Comparison of ENCODE assay signal across 8 cellular contexts in genomic region chr7:1123721-1124120, GRCh38. TPM values are rescaled to one million over a fixed set of nuclear protein-coding genes. Genes with fewer than 3 reads are reported as not detected.
A peak's percentile ranks its signal among the peaks of the same experiment; 100 is the strongest.
DNase-seq lines count a peak whose midpoint lies in the region; ATAC-seq and TF ChIP-seq lines count a peak whose summit lies in the region.

No MANE protein-coding gene starts in this region.

- H3K9me3 Mint-ChIP-seq in endothelial cell (ENCODE audit: unreplicated experiment): no peaks in the 10 kb centered on the region
- H3K9me3 Mint-ChIP-seq in activated T-helper 2 cell treated with anti-CD3 and anti-CD28 coated beads, Interferon-gamma antibody, Interleukin-2, Interleukin-4, amounts not matched to agents 10 μg/mL and 5 μg/mL and 100 μg/mL, durations not matched to agents 14 hours and 24 hours and 36 hours: no peaks in the 10 kb centered on the region
- H3K9me3 Mint-ChIP-seq in activated T-helper 17 cell treated with anti-CD3 and anti-CD28 coated beads, Interleukin-2, amount 50 U/mL, for 72 hours: no peaks in the 10 kb centered on the region

- H3K27me3 ChIP-seq in right lobe of liver (no peaks in the 10 kb centered on the region), suprapubic skin (no peaks in the 10 kb centered on the region)

- no peaks in the 10 kb centered on the region for H3K36me3 Mint-ChIP-seq in endothelial cell (ENCODE audit: low read depth, unreplicated experiment)
- H3K36me3 Mint-ChIP-seq in activated T-helper 2 cell treated with anti-CD3 and anti-CD28 coated beads, Interferon-gamma antibody, Interleukin-2, Interleukin-4, amounts not matched to agents 10 μg/mL and 5 μg/mL and 100 μg/mL, durations not matched to agents 14 hours and 24 hours and 36 hours (ENCODE audit: low read depth): no peaks in the 10 kb centered on the region
- peaks cover 17% of the 10 kb centered on the region for H3K36me3 Mint-ChIP-seq in activated T-helper 17 cell treated with anti-CD3 and anti-CD28 coated beads, Interleukin-2, amount 50 U/mL, for 72 hours (ENCODE audit: low read depth)

- peaks cover 0 to 6% (median 0%) of the 10 kb centered on the region in 4 donors for H3K4me1 ChIP-seq in right lobe of liver
- H3K4me1 ChIP-seq in suprapubic skin: peaks cover 17% of the 10 kb centered on the region

- no peak overlapping the region for H3K27ac Mint-ChIP-seq in endothelial cell (ENCODE audit: unreplicated experiment)
- no peak overlapping the region for H3K27ac Mint-ChIP-seq in activated T-helper 2 cell treated with anti-CD3 and anti-CD28 coated beads, Interferon-gamma antibody, Interleukin-2, Interleukin-4, amounts not matched to agents 10 μg/mL and 5 μg/mL and 100 μg/mL, durations not matched to agents 14 hours and 24 hours and 36 hours
- H3K27ac Mint-ChIP-seq in activated T-helper 17 cell treated with anti-CD3 and anti-CD28 coated beads, Interleukin-2, amount 50 U/mL, for 72 hours: no peak overlapping the region

- H3K4me3 ChIP-seq in right lobe of liver (no peak overlapping the region), suprapubic skin (peak overlapping the region; percentile 23)

- DNase-seq in endothelial cell (ENCODE audit: low spot score): peak; percentile 87
- DNase-seq in right lobe of liver: peak; percentile 78 to 82 (median 80)
- DNase-seq in suprapubic skin (ENCODE audit: low spot score in 2 of 2): peak; percentile 85 to 90
- DNase-seq in NCI-H128 (lab: John Stamatoyannopoulos, UW; ENCODE audit: unreplicated experiment): no peak
- no peak for DNase-seq in activated T-helper 2 cell treated with anti-CD3 and anti-CD28 coated beads, Interferon-gamma antibody, Interleukin-2, Interleukin-4, amounts not matched to agents 10 μg/mL and 5 μg/mL and 100 μg/mL, durations not matched to agents 14 hours and 24 hours and 36 hours (ENCODE audit: low spot score)

- no peaks in the 10 kb centered on the region for H3K4me1 Mint-ChIP-seq in endothelial cell (ENCODE audit: unreplicated experiment)
- H3K4me1 Mint-ChIP-seq in activated T-helper 2 cell treated with anti-CD3 and anti-CD28 coated beads, Interferon-gamma antibody, Interleukin-2, Interleukin-4, amounts not matched to agents 10 μg/mL and 5 μg/mL and 100 μg/mL, durations not matched to agents 14 hours and 24 hours and 36 hours (ENCODE audit: low read depth): peaks cover 3% of the 10 kb centered on the region
- H3K4me1 Mint-ChIP-seq in activated T-helper 17 cell treated with anti-CD3 and anti-CD28 coated beads, Interleukin-2, amount 50 U/mL, for 72 hours: no peaks in the 10 kb centered on the region

- no peaks in the 10 kb centered on the region for H3K9me3 ChIP-seq in right lobe of liver
- H3K9me3 ChIP-seq in suprapubic skin: no peaks in the 10 kb centered on the region

- H3K36me3 ChIP-seq in right lobe of liver (no peaks in the 10 kb centered on the region), suprapubic skin (no peaks in the 10 kb centered on the region)

- H3K27ac ChIP-seq in right lobe of liver (peak overlapping the region in 2 of 3 donors; percentile 3 to 51), suprapubic skin (peak overlapping the region; percentile 51)

- ATAC-seq in right lobe of liver (peak; percentile 90 to 97 (median 96)), HG02884 (IDR thresholded peaks at IDR 0.05; ENCODE audit: unreplicated experiment) (no peak)
- ATAC-seq in activated T-helper 17 cell treated with anti-CD3 and anti-CD28 coated beads, Interleukin-2, amount 50 U/mL, for 72 hours (replicated peaks): no peak

- no peak for TF ChIP-seq EP300 in suprapubic skin (IDR thresholded peaks at IDR 0.05)

- WGBS in right lobe of liver (ENCODE audit: insufficient coverage, low coverage, low lambda C conversion rate, missing lambda C conversion rate): 16% methylated on average over 3 of the region's 17 CpGs
- WGBS in suprapubic skin: 67% methylated on average over 7 of the region's 17 CpGs

- no peak overlapping the region for H3K4me3 Mint-ChIP-seq in endothelial cell (ENCODE audit: unreplicated experiment)
- H3K4me3 Mint-ChIP-seq in activated T-helper 2 cell treated with anti-CD3 and anti-CD28 coated beads, Interferon-gamma antibody, Interleukin-2, Interleukin-4, amounts not matched to agents 10 μg/mL and 5 μg/mL and 100 μg/mL, durations not matched to agents 14 hours and 24 hours and 36 hours (ENCODE audit: low read depth): no peak overlapping the region
- H3K4me3 Mint-ChIP-seq in activated T-helper 17 cell treated with anti-CD3 and anti-CD28 coated beads, Interleukin-2, amount 50 U/mL, for 72 hours: no peak overlapping the region

- TF ChIP-seq CTCF in LNCAP (IDR thresholded peaks at IDR 0.05): peak; percentile 18; the same call in 1 of the 2 replicates
- TF ChIP-seq CTCF in endothelial cell (IDR thresholded peaks at IDR 0.05; ENCODE audit: unreplicated experiment): peak; percentile 21
- TF ChIP-seq CTCF in right lobe of liver (IDR thresholded peaks at IDR 0.05): peak; percentile 60 to 74 (median 71)
- TF ChIP-seq CTCF in suprapubic skin (IDR thresholded peaks at IDR 0.05): peak; percentile 21 to 48

- TF ChIP-seq POLR2A in right lobe of liver (IDR thresholded peaks at IDR 0.05) (no peak), suprapubic skin (IDR thresholded peaks at IDR 0.05) (no peak)

- no peaks in the 10 kb centered on the region for H3K27me3 Mint-ChIP-seq in endothelial cell (ENCODE audit: unreplicated experiment)
- H3K27me3 Mint-ChIP-seq in activated T-helper 2 cell treated with anti-CD3 and anti-CD28 coated beads, Interferon-gamma antibody, Interleukin-2, Interleukin-4, amounts not matched to agents 10 μg/mL and 5 μg/mL and 100 μg/mL, durations not matched to agents 14 hours and 24 hours and 36 hours (ENCODE audit: low read depth): no peaks in the 10 kb centered on the region
- H3K27me3 Mint-ChIP-seq in activated T-helper 17 cell treated with anti-CD3 and anti-CD28 coated beads, Interleukin-2, amount 50 U/mL, for 72 hours: no peaks in the 10 kb centered on the region

- intact Hi-C loops in right lobe of liver (cut with DNase I): loop anchor here (5.0 kb wide), 2 partner anchors 36 to 41 kb away; partner anchors contain the start of gene GPER1 (in 1 of the 2)
- intact Hi-C loops in activated T-helper 2 cell treated with anti-CD3 and anti-CD28 coated beads, Interferon-gamma antibody, Interleukin-2, Interleukin-4, amounts not matched to agents 10 μg/mL and 5 μg/mL and 100 μg/mL, durations not matched to agents 14 hours and 24 hours and 36 hours (cut with micrococcal nuclease): no loop called here

RNA-seq across cellular contexts. Expression of gene GPER1, which starts 35.8 kb away (rescaled TPM):
- total RNA-seq in endothelial cell (ENCODE audit: unreplicated experiment) (0.72 TPM), right lobe of liver (10 to 100 TPM in 4 of 6 experiments, 1 to 10 TPM in 2; 7.0 to 26.4 (median 11.9) TPM), suprapubic skin (10 to 100 TPM in 1 of 4 donors, 1 to 10 TPM in 3; 2.6 to 11.9 (median 5.1) TPM)
- total RNA-seq in activated T-helper 2 cell treated with anti-CD3 and anti-CD28 coated beads, Interferon-gamma antibody, Interleukin-2, Interleukin-4, amounts not matched to agents 10 μg/mL and 5 μg/mL and 100 μg/mL, durations not matched to agents 14 hours and 24 hours and 36 hours: 0.37 and 0.46 TPM in 2 replicates
- total RNA-seq in activated T-helper 17 cell treated with anti-CD3 and anti-CD28 coated beads, Interleukin-2, amount 50 U/mL, for 72 hours: 1 to 10 TPM in 1 of 2 donors, under 1 TPM in 1; 0.24 to 1.1 TPM

RNA-seq across cellular contexts. Expression of gene ZFAND2A, which starts 36.3 kb away (rescaled TPM):
- total RNA-seq in endothelial cell (ENCODE audit: unreplicated experiment) (36.0 TPM), right lobe of liver (10 to 100 TPM; 24.3 to 43.1 (median 31.8) TPM), suprapubic skin (10 to 100 TPM; 17.8 to 27.0 (median 22.3) TPM)
- 20.5 and 21.9 TPM in 2 replicates for total RNA-seq in activated T-helper 2 cell treated with anti-CD3 and anti-CD28 coated beads, Interferon-gamma antibody, Interleukin-2, Interleukin-4, amounts not matched to agents 10 μg/mL and 5 μg/mL and 100 μg/mL, durations not matched to agents 14 hours and 24 hours and 36 hours
- 10 to 100 TPM; 27.1 to 27.7 TPM for total RNA-seq in activated T-helper 17 cell treated with anti-CD3 and anti-CD28 coated beads, Interleukin-2, amount 50 U/mL, for 72 hours

Comparison
In these comparisons a context has a peak if more than half of its experiments do, and no peak if none do; other contexts are left out.
1. CTCF ChIP-seq: peak in every context shown above with its lines; median percentile 71 in right lobe of liver; 34 in suprapubic skin; 21 in endothelial cell; 18 in LNCAP.
2. DNase-seq: peak in endothelial cell (single experiment), right lobe of liver (3 of 3) and suprapubic skin (2 of 2); none in NCI-H128 (single experiment) and activated T-helper 2 cell treated with anti-CD3 and anti-CD28 coated beads, Interferon-gamma antibody, Interleukin-2, Interleukin-4, amounts not matched to agents 10 μg/mL and 5 μg/mL and 100 μg/mL, durations not matched to agents 14 hours and 24 hours and 36 hours (single experiment).
3. ATAC-seq: peak in right lobe of liver (4 of 4); none in activated T-helper 17 cell treated with anti-CD3 and anti-CD28 coated beads, Interleukin-2, amount 50 U/mL, for 72 hours (single experiment) and HG02884 (single experiment).